In the genomic region with DNA sequence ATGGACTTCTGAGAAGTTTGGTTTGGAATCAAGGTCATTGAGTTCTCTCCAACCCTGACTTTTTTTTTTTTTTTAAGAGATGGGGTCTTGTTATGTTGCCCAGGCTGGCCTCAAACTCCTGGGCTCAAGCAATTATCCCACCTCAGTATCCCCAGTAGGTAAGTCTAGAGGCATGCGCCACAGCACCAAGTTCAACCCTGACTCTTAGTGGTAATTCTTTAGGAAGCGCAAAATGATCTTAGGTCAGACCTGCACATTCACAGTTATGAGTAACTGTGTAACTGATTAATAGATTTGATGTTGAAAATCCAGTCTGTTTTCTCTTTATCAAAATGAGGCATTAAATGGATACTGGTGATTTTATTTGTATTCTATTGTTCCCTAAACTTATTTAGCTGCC, we compare ENCODE assay signal across 24 cellular contexts.
"Had no signal": no experiment of that assay in that cellular context is flagged by ENCODE, and none has a peak within 500 bp of the region (broad histone marks: within the 10 kb centered on the region; RNA-seq: fewer than 3 reads in every experiment).

No MANE protein-coding gene starts in this region.

- H3K27me3 Mint-ChIP-seq: activated CD4-positive, alpha-beta T cell treated with anti-CD3 and anti-CD28 coated beads, Interleukin-2, amount 10 ng/mL, durations not matched to agents 24 days and 14 days; activated naive CD8-positive, alpha-beta T cell treated with anti-CD3 and anti-CD28 coated beads for 36 hours; activated T-helper 17 cell treated with anti-CD3 and anti-CD28 coated beads, Interleukin-2, amount 50 U/mL, for 72 hours had no signal

- ATAC-seq: activated CD8-positive, alpha-beta T cell treated with anti-CD3 and anti-CD28 coated beads for 36 hours; activated T-cell treated with anti-CD3 and anti-CD28 coated beads, Interleukin-2, amount 50 U/mL, for 72 hours; Panc1 had no signal

- H3K9me3 ChIP-seq: SJSA1 had no signal

- H3K4me3 ChIP-seq: SJSA1 had no signal

- H3K4me1 Mint-ChIP-seq: activated CD4-positive, alpha-beta T cell treated with anti-CD3 and anti-CD28 coated beads, Interleukin-2, amount 10 ng/mL, durations not matched to agents 24 days and 14 days; activated naive CD8-positive, alpha-beta T cell treated with anti-CD3 and anti-CD28 coated beads for 36 hours; activated T-helper 17 cell treated with anti-CD3 and anti-CD28 coated beads, Interleukin-2, amount 50 U/mL, for 72 hours had no signal

- H3K27ac ChIP-seq: brain microvascular endothelial cell, SJSA1, WERI-Rb-1 had no signal

- H3K4me3 Mint-ChIP-seq: activated CD4-positive, alpha-beta T cell treated with anti-CD3 and anti-CD28 coated beads, Interleukin-2, amount 10 ng/mL, durations not matched to agents 24 days and 14 days; activated CD8-positive, alpha-beta T cell treated with anti-CD3 and anti-CD28 coated beads for 36 hours; activated naive CD8-positive, alpha-beta T cell treated with anti-CD3 and anti-CD28 coated beads for 36 hours; activated T-cell treated with anti-CD3 and anti-CD28 coated beads, Interleukin-2, amount 50 U/mL, for 72 hours; activated T-helper 17 cell treated with anti-CD3 and anti-CD28 coated beads, Interleukin-2, amount 50 U/mL, for 72 hours had no signal

- DNase-seq: activated CD4-positive, alpha-beta T cell treated with anti-CD3 and anti-CD28 coated beads for 1 hour; activated CD4-positive, alpha-beta T cell treated with anti-CD3 and anti-CD28 coated beads, Interleukin-2, amount 10 ng/mL, durations not matched to agents 24 days and 14 days; activated CD4-positive, alpha-beta T cell treated with anti-CD3 and anti-CD28 coated beads, Interleukin-2, amount 50 U/mL, for 4 hours; activated CD4-positive, CD25-positive, alpha-beta regulatory T cell; activated CD8-positive, alpha-beta T cell treated with anti-CD3 and anti-CD28 coated beads for 36 hours; activated effector memory CD4-positive, alpha-beta T cell treated with anti-CD3 and anti-CD28 coated beads, Interleukin-2, amount 50 U/mL, for 16 hours; activated naive CD4-positive, alpha-beta T cell; activated naive CD4-positive, alpha-beta T cell treated with anti-CD3 and anti-CD28 coated beads, Interleukin-2, amount 50 U/mL, for 16 hours; activated naive CD8-positive, alpha-beta T cell treated with anti-CD3 and anti-CD28 coated beads for 36 hours; activated T-cell treated with anti-CD3 and anti-CD28 coated beads, Interleukin-2, amount 50 U/mL, for 1 hour; activated T-cell treated with anti-CD3 and anti-CD28 coated beads, Interleukin-2, amount 50 U/mL, for 72 hours; central memory CD4-positive, alpha-beta T cell; NCI-H1105; NCI-H1417 treated with DMSO at 0.1 percent for 48 hours; NCI-H187 treated with DMSO at 0.1 percent for 48 hours; NCI-H2081; NCI-H524 treated with DMSO at 0.1 percent for 48 hours; RPMI8226; SHP77 treated with DMSO at 0.1 percent for 48 hours; WERI-Rb-1 had no signal

- H3K36me3 ChIP-seq: brain microvascular endothelial cell, SJSA1, WERI-Rb-1 had no signal

- H3K27ac Mint-ChIP-seq: activated CD4-positive, alpha-beta T cell treated with anti-CD3 and anti-CD28 coated beads, Interleukin-2, amount 10 ng/mL, durations not matched to agents 24 days and 14 days; activated CD8-positive, alpha-beta T cell treated with anti-CD3 and anti-CD28 coated beads for 36 hours; activated naive CD8-positive, alpha-beta T cell treated with anti-CD3 and anti-CD28 coated beads for 36 hours; activated T-cell treated with anti-CD3 and anti-CD28 coated beads, Interleukin-2, amount 50 U/mL, for 72 hours; activated T-helper 17 cell treated with anti-CD3 and anti-CD28 coated beads, Interleukin-2, amount 50 U/mL, for 72 hours had no signal

- H3K9me3 Mint-ChIP-seq: activated CD4-positive, alpha-beta T cell treated with anti-CD3 and anti-CD28 coated beads, Interleukin-2, amount 10 ng/mL, durations not matched to agents 24 days and 14 days; activated naive CD8-positive, alpha-beta T cell treated with anti-CD3 and anti-CD28 coated beads for 36 hours had no signal

- H3K36me3 Mint-ChIP-seq: activated naive CD8-positive, alpha-beta T cell treated with anti-CD3 and anti-CD28 coated beads for 36 hours had no signal

- H3K27me3 ChIP-seq: brain microvascular endothelial cell had no signal
